Comparison of ENCODE assay signal across 15 cellular contexts in the genomic region with DNA sequence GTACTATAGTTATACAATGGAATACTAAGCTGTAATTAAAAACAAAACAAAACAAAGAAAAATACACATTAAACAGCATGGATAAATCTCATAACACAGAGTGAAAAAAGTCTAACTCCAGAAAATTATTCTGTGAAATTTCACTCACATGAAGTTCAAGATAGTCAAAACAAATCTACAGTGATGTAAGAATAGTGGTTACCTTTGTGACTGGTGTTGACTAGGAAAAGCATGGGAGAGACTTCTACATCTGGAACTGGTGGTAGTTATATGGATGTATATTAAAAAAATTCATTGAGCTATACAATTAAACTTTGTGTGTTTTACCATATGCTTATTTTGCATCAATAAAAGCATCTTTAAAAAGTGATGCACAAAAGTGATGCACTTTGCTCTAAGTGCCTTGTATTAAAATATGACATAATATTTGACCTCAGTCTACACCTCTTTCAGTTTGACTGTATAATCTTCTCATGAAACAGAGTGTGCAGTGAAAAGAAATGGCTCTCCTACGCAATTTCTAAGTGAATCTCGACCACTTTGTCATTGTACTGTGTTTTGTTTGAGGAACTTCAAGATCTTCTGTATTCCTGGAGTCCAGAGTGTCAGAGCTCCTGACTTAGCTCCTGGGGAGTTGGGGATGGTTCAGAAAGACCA. TPM values are rescaled to one million over a fixed set of nuclear protein-coding genes. Genes with fewer than 3 reads are reported as not detected.
DNase-seq lines count a peak whose midpoint lies in the region; ATAC-seq and FAIRE-seq lines count a peak whose summit lies in the region.
"Had no signal": no experiment of that assay in that cellular context is flagged by ENCODE, and none has a peak within 500 bp of the region (broad histone marks: within the 10 kb centered on the region; RNA-seq: fewer than 3 reads in every experiment).

No MANE protein-coding gene starts in this region.

- DNase-seq in activated naive CD4-positive, alpha-beta T cell treated with anti-CD3 and anti-CD28 coated beads for 36 hours: no peak
- DNase-seq in activated naive CD4-positive, alpha-beta T cell treated with anti-CD3 and anti-CD28 coated beads, Interleukin-2, amount 50 U/mL, for 16 hours: no peak
- DNase-seq in stimulated activated naive CD8-positive, alpha-beta T cell treated with anti-CD3 and anti-CD28 coated beads, Interleukin-15, amount 100 ng/mL, for 72 hours: no peak
- DNase-seq in ecto neural progenitor cell (ENCODE audit: low spot score) (no peak), SIG-M5 (lab: John Stamatoyannopoulos, UW) (no peak), HTR-8/SVneo (ENCODE audit: insufficient read length, low spot score) (no peak)
- DNase-seq: amygdala, Caco-2, colonic mucosa, GF-D8, left cardiac atrium, posterior cingulate gyrus had no signal

- ATAC-seq in HG02623 (IDR thresholded peaks at IDR 0.05; ENCODE audit: unreplicated experiment): peak; percentile 70
- peak; percentile 92 for ATAC-seq in HG03565 (IDR thresholded peaks at IDR 0.05; ENCODE audit: unreplicated experiment)
- ATAC-seq in stimulated activated naive CD8-positive, alpha-beta T cell treated with anti-CD3 and anti-CD28 coated beads, Interleukin-15, amount 100 ng/mL, for 72 hours: peak; percentile 71
- ATAC-seq: esophagus mucosa, left cardiac atrium had no signal

- H3K4me1 Mint-ChIP-seq in activated naive CD4-positive, alpha-beta T cell treated with anti-CD3 and anti-CD28 coated beads for 36 hours (ENCODE audit: low read depth): peaks cover 58% of the 10 kb centered on the region
- peaks cover 65% of the 10 kb centered on the region for H3K4me1 Mint-ChIP-seq in stimulated activated naive CD8-positive, alpha-beta T cell treated with anti-CD3 and anti-CD28 coated beads, Interleukin-15, amount 100 ng/mL, for 72 hours

- peaks cover 48% of the 10 kb centered on the region for H3K36me3 Mint-ChIP-seq in activated naive CD4-positive, alpha-beta T cell treated with anti-CD3 and anti-CD28 coated beads for 36 hours (ENCODE audit: low read depth)

- H3K9me3 Mint-ChIP-seq in activated naive CD4-positive, alpha-beta T cell treated with anti-CD3 and anti-CD28 coated beads for 36 hours: no peaks in the 10 kb centered on the region
- H3K9me3 Mint-ChIP-seq in stimulated activated naive CD8-positive, alpha-beta T cell treated with anti-CD3 and anti-CD28 coated beads, Interleukin-15, amount 100 ng/mL, for 72 hours: no peaks in the 10 kb centered on the region

- no peak for FAIRE-seq in HTR-8/SVneo (lab: Jason Lieb, UNC)

- peak overlapping the region; percentile 26 for H3K27ac Mint-ChIP-seq in activated naive CD4-positive, alpha-beta T cell treated with anti-CD3 and anti-CD28 coated beads for 36 hours
- H3K27ac Mint-ChIP-seq in stimulated activated naive CD8-positive, alpha-beta T cell treated with anti-CD3 and anti-CD28 coated beads, Interleukin-15, amount 100 ng/mL, for 72 hours: peak overlapping the region in 1 of 2 donors; percentile 45

- CTCF ChIA-PET in activated naive CD4-positive, alpha-beta T cell treated with anti-CD3 and anti-CD28 coated beads for 36 hours (lab: Charles Lee): interaction anchor here (0.6 to 1.0 kb wide), 3 partner anchors 63 to 713 kb away, joined by 3 read pairs; no protein-coding TSS in a partner anchor

- no peaks in the 10 kb centered on the region for H3K27me3 Mint-ChIP-seq in activated naive CD4-positive, alpha-beta T cell treated with anti-CD3 and anti-CD28 coated beads for 36 hours (ENCODE audit: low read depth)
- no peaks in the 10 kb centered on the region for H3K27me3 Mint-ChIP-seq in stimulated activated naive CD8-positive, alpha-beta T cell treated with anti-CD3 and anti-CD28 coated beads, Interleukin-15, amount 100 ng/mL, for 72 hours

- H3K4me3 Mint-ChIP-seq in activated naive CD4-positive, alpha-beta T cell treated with anti-CD3 and anti-CD28 coated beads for 36 hours: no peak overlapping the region
- H3K4me3 Mint-ChIP-seq in stimulated activated naive CD8-positive, alpha-beta T cell treated with anti-CD3 and anti-CD28 coated beads, Interleukin-15, amount 100 ng/mL, for 72 hours: no peak overlapping the region

- intact Hi-C loops in activated naive CD4-positive, alpha-beta T cell treated with anti-CD3 and anti-CD28 coated beads for 36 hours (cut with micrococcal nuclease): loop anchor here (1.0 kb wide), 1 partner anchor 9 kb away; no protein-coding TSS in a partner anchor

RNA-seq across cellular contexts. Expression of a gene that starts 28.0 kb away (rescaled TPM):
- 10 to 100 TPM; 53.9 to 54.6 TPM for total RNA-seq in activated naive CD4-positive, alpha-beta T cell treated with anti-CD3 and anti-CD28 coated beads for 36 hours
